In the genomic region with DNA sequence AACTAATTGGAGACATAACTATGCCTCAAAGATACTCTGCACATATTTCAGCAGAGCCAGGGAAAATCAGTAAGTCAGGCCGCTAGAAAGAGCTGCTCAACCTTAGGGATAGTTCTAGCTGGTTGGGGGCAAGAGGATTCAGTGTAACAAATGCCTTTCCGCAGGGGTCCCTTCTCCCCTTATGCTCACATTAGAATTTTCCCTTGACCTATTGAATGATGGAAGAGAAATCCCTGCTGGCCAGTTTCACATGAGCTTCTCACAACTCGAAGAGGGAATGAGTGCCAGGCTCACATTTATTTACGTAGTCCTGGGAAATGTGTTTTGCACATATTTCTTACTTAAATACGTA, we compare ENCODE assay signal across 1 cellular context.
TF ChIP-seq lines count a peak whose summit lies in the region.

No MANE protein-coding gene starts in this region.

TF ChIP-seq in IMR-90, 13 proteins besides CTCF, POLR2A, EP300 and RAD21 (continued from another document):
- TF ChIP-seq MAFK (IDR thresholded peaks at IDR 0.05; ENCODE audit: low read depth, low read length) (no peak), MAZ (IDR thresholded peaks at IDR 0.05; ENCODE audit: borderline replicate concordance, low read depth, low read length) (no peak), RFX5 (IDR thresholded peaks at IDR 0.05; ENCODE audit: low read depth, low read length) (no peak), CEBPB (IDR thresholded peaks at IDR 0.05; ENCODE audit: low read depth, low read length) (no peak), BHLHE40 (IDR thresholded peaks at IDR 0.05; ENCODE audit: low read depth, low read length) (no peak)
- TF ChIP-seq, protein P1, sequence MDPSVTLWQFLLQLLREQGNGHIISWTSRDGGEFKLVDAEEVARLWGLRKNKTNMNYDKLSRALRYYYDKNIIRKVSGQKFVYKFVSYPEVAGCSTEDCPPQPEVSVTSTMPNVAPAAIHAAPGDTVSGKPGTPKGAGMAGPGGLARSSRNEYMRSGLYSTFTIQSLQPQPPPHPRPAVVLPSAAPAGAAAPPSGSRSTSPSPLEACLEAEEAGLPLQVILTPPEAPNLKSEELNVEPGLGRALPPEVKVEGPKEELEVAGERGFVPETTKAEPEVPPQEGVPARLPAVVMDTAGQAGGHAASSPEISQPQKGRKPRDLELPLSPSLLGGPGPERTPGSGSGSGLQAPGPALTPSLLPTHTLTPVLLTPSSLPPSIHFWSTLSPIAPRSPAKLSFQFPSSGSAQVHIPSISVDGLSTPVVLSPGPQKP (IDR thresholded peaks at IDR 0.05; ENCODE audit: borderline replicate concordance, low read depth, low read length), result no peak
TF ChIP-seq in IMR-90: peak in this region for 0.
